In the genomic region with DNA sequence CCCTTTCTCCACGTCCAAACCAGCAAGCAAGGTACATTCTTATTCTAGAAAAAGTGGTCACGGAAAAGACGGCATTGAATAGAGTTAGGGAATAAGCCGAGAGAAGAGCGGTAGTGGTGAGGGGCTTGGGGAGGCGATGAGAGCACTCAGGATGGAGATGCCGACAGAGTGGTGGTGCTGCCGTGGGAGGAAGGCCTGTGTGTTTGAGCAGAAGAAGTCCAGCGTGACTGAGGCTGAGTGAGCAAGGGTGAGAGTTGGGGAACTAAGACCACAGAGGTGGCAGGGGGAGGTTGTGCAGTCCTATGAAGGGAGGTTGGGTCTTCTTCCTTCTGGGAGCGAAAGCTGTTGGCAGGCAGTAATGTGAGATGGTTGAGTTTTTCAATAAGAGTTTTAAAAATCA, we compare ENCODE assay signal across 18 cellular contexts.
DNase-seq lines count a peak whose midpoint lies in the region; ATAC-seq lines count a peak whose summit lies in the region.
"Had no signal": no experiment of that assay in that cellular context is flagged by ENCODE, and none has a peak within 500 bp of the region (broad histone marks: within the 10 kb centered on the region; RNA-seq: fewer than 3 reads in every experiment).

No MANE protein-coding gene starts in this region.

- no peak overlapping the region for H2BK120ac ChIP-seq in mesendoderm (ENCODE audit: low read depth, low read length)
- no peak overlapping the region for H2BK120ac ChIP-seq in neuronal stem cell (ENCODE audit: low read depth, low read length)

- H3K36me3 Mint-ChIP-seq in activated CD4-positive, alpha-beta memory T cell treated with anti-CD3 and anti-CD28 coated beads for 36 hours: no peaks in the 10 kb centered on the region
- no peaks in the 10 kb centered on the region for H3K36me3 Mint-ChIP-seq in activated CD8-positive, alpha-beta T cell treated with anti-CD3 and anti-CD28 coated beads, Interleukin-2, amount 10 ng/mL, durations not matched to agents 7 days and 5 days (ENCODE audit: low read depth)
- H3K36me3 Mint-ChIP-seq: CD8-positive, alpha-beta T cell had no signal

- H3K27me3 Mint-ChIP-seq in activated CD4-positive, alpha-beta memory T cell treated with anti-CD3 and anti-CD28 coated beads for 36 hours: peaks cover 1% of the 10 kb centered on the region
- no peaks in the 10 kb centered on the region for H3K27me3 Mint-ChIP-seq in activated CD8-positive, alpha-beta T cell treated with anti-CD3 and anti-CD28 coated beads, Interleukin-2, amount 10 ng/mL, durations not matched to agents 7 days and 5 days (ENCODE audit: low read depth)
- H3K27me3 Mint-ChIP-seq: CD4-positive, alpha-beta T cell had no signal

- H3K36me3 ChIP-seq in mesendoderm (ENCODE audit: control insufficient read depth, insufficient read depth, low read length) (no peaks in the 10 kb centered on the region), neuronal stem cell (replicated peaks in 1 of 2; ENCODE audit: control insufficient read depth in 2 of 2, insufficient read depth in 2 of 2, low read length in 2 of 2) (no peaks in the 10 kb centered on the region)
- H3K36me3 ChIP-seq: BLaER1 treated with 17β-estradiol and CSF1 and Interleukin-3, amounts not matched to agents 10 nM and 100 nM had no signal

- H3K27me3 ChIP-seq in mesendoderm (ENCODE audit: insufficient read depth, low read length, poor library complexity): no peaks in the 10 kb centered on the region
- no peaks in the 10 kb centered on the region for H3K27me3 ChIP-seq in neuronal stem cell (ENCODE audit: control insufficient read depth in 3 of 3, insufficient read depth in 3 of 3, low read depth in 1 of 3, low read length in 3 of 3)
- H3K27me3 ChIP-seq: BLaER1 treated with 17β-estradiol and CSF1 and Interleukin-3, amounts not matched to agents 10 nM and 100 nM had no signal

- no peak overlapping the region for H3K4ac ChIP-seq in mesendoderm (ENCODE audit: low read depth, low read length)
- no peak overlapping the region for H3K4ac ChIP-seq in neuronal stem cell (ENCODE audit: low read length)

- no peak overlapping the region for H4K91ac ChIP-seq in neuronal stem cell (ENCODE audit: low read depth, low read length, poor library complexity)

- no peak overlapping the region for H3K27ac Mint-ChIP-seq in activated CD4-positive, alpha-beta memory T cell treated with anti-CD3 and anti-CD28 coated beads for 36 hours
- no peak overlapping the region for H3K27ac Mint-ChIP-seq in activated CD8-positive, alpha-beta T cell treated with anti-CD3 and anti-CD28 coated beads, Interleukin-2, amount 10 ng/mL, durations not matched to agents 7 days and 5 days
- H3K27ac Mint-ChIP-seq: B cell; CD4-positive, alpha-beta T cell; CD8-positive, alpha-beta T cell had no signal

- H4K8ac ChIP-seq in mesendoderm (ENCODE audit: low read depth, low read length) (no peak overlapping the region), neuronal stem cell (ENCODE audit: low read depth, low read length) (no peak overlapping the region)

- no peaks in the 10 kb centered on the region for H3K79me2 ChIP-seq in mesendoderm (ENCODE audit: control insufficient read depth, insufficient read depth, low read length)

- no peak overlapping the region for H2AFZ ChIP-seq in neuronal stem cell (ENCODE audit: low read length)

- no peak overlapping the region for H2AK5ac ChIP-seq in mesendoderm (ENCODE audit: low read length)
- H2AK5ac ChIP-seq in neuronal stem cell (ENCODE audit: low read depth, low read length): no peak overlapping the region

- H3K4me1 Mint-ChIP-seq in activated CD4-positive, alpha-beta memory T cell treated with anti-CD3 and anti-CD28 coated beads for 36 hours (ENCODE audit: low read depth): no peaks in the 10 kb centered on the region
- no peaks in the 10 kb centered on the region for H3K4me1 Mint-ChIP-seq in activated CD8-positive, alpha-beta T cell treated with anti-CD3 and anti-CD28 coated beads, Interleukin-2, amount 10 ng/mL, durations not matched to agents 7 days and 5 days (ENCODE audit: low read depth)
- H3K4me1 Mint-ChIP-seq: B cell had no signal

- H3K14ac ChIP-seq in neuronal stem cell (ENCODE audit: low read length): no peak overlapping the region

- H3K4me2 ChIP-seq in mesendoderm (ENCODE audit: low read length) (no peak overlapping the region), neuronal stem cell (ENCODE audit: insufficient read depth, low read length, poor library complexity, severe bottlenecking) (no peak overlapping the region)
- H3K4me2 ChIP-seq: A549; BLaER1 treated with 17β-estradiol and CSF1 and Interleukin-3, amounts not matched to agents 10 nM and 100 nM had no signal

- H3K79me1 ChIP-seq in mesendoderm (ENCODE audit: low read length) (no peaks in the 10 kb centered on the region), neuronal stem cell (ENCODE audit: low read depth, low read length) (no peaks in the 10 kb centered on the region)

- H3K18ac ChIP-seq in mesendoderm (ENCODE audit: low read length): no peak overlapping the region
- H3K18ac ChIP-seq in neuronal stem cell (ENCODE audit: low read length): peak overlapping the region; percentile 80

- H3K9me3 Mint-ChIP-seq in activated CD4-positive, alpha-beta memory T cell treated with anti-CD3 and anti-CD28 coated beads for 36 hours: peaks cover 5% of the 10 kb centered on the region
- no peaks in the 10 kb centered on the region for H3K9me3 Mint-ChIP-seq in activated CD8-positive, alpha-beta T cell treated with anti-CD3 and anti-CD28 coated beads, Interleukin-2, amount 10 ng/mL, durations not matched to agents 7 days and 5 days (ENCODE audit: insufficient read depth)
- H3K9me3 Mint-ChIP-seq: CD8-positive, alpha-beta T cell had no signal

- no peak overlapping the region for H2BK5ac ChIP-seq in mesendoderm (ENCODE audit: low read length)
- H2BK5ac ChIP-seq in neuronal stem cell (ENCODE audit: low read length): no peak overlapping the region

- no CpG with 5 or more reads among the region's 10 CpGs for WGBS in mesendoderm (ENCODE audit: extremely low coverage, insufficient coverage, low lambda C conversion rate)
- no CpG with 5 or more reads among the region's 10 CpGs for WGBS in neuronal stem cell (ENCODE audit: extremely low coverage in 2 of 2, insufficient read length in 2 of 2, insufficient replicate concordance in 1 of 2), 2 donors

- H3K27ac ChIP-seq in mesendoderm (ENCODE audit: low read depth, low read length): no peak overlapping the region
- H3K27ac ChIP-seq in neuronal stem cell (replicated peaks; ENCODE audit: low read length): no peak overlapping the region
- H3K27ac ChIP-seq: 22Rv1; A549; BLaER1 treated with 17β-estradiol and CSF1 and Interleukin-3, amounts not matched to agents 10 nM and 100 nM; C4-2B had no signal

- H3K4me1 ChIP-seq in mesendoderm (ENCODE audit: control insufficient read depth, low read depth, low read length) (peaks cover 2% of the 10 kb centered on the region), neuronal stem cell (ENCODE audit: control insufficient read depth in 2 of 2, insufficient read depth in 1 of 2, low read depth in 1 of 2, low read length in 2 of 2) (peaks cover 0 to 5% of the 10 kb centered on the region in 2 donors)
- H3K4me1 ChIP-seq: A549; BLaER1 treated with 17β-estradiol and CSF1 and Interleukin-3, amounts not matched to agents 10 nM and 100 nM; Caco-2 had no signal

- H3K9ac ChIP-seq in mesendoderm (ENCODE audit: low read length) (no peak overlapping the region), neuronal stem cell (ENCODE audit: low read depth, low read length, poor library complexity) (no peak overlapping the region)
- H3K9ac ChIP-seq: BLaER1 treated with 17β-estradiol and CSF1 and Interleukin-3, amounts not matched to agents 10 nM and 100 nM had no signal

- no peak overlapping the region for H2BK12ac ChIP-seq in neuronal stem cell (ENCODE audit: low read length)

- no peak overlapping the region for H3K23ac ChIP-seq in mesendoderm (ENCODE audit: low read length)
- no peak overlapping the region for H3K23ac ChIP-seq in neuronal stem cell (ENCODE audit: low read depth, low read length, poor library complexity)

- H3K9me3 ChIP-seq in neuronal stem cell (replicated peaks in 1 of 2; ENCODE audit: control insufficient read depth in 2 of 2, insufficient read depth in 1 of 2, low read depth in 1 of 2, low read length in 2 of 2): no peaks in the 10 kb centered on the region
- H3K9me3 ChIP-seq: A549, Caco-2 had no signal

- DNase-seq in Right ventricle myocardium inferior (ENCODE audit: missing footprints) (peak; percentile 60), left cardiac atrium (no peak), mesendoderm (no peak), neuronal stem cell (ENCODE audit: low spot score) (no peak)
- no peak for DNase-seq in activated CD4-positive, alpha-beta memory T cell treated with anti-CD3 and anti-CD28 coated beads for 36 hours
- DNase-seq in activated CD8-positive, alpha-beta T cell treated with anti-CD3 and anti-CD28 coated beads, Interleukin-2, amount 10 ng/mL, durations not matched to agents 7 days and 5 days: no peak
- DNase-seq: AML-193; Caco-2; Calu3; CD4-positive, alpha-beta T cell; CD8-positive, alpha-beta T cell; DMS79 treated with DMSO at 0.1 percent for 48 hours; GF-D8 had no signal

- CTCF ChIA-PET in activated CD4-positive, alpha-beta memory T cell treated with anti-CD3 and anti-CD28 coated beads for 36 hours (lab: Charles Lee): no interaction called here
- CTCF ChIA-PET in activated CD8-positive, alpha-beta T cell treated with anti-CD3 and anti-CD28 coated beads, Interleukin-2, amount 10 ng/mL, durations not matched to agents 7 days and 5 days (lab: Charles Lee): no interaction called here

- intact Hi-C loops in Right ventricle myocardium inferior (cut with DNase I) (no loop called here), left cardiac atrium (cut with DNase I) (no loop called here)
- intact Hi-C loops in activated CD4-positive, alpha-beta memory T cell treated with anti-CD3 and anti-CD28 coated beads for 36 hours (cut with micrococcal nuclease): no loop called here

- H3K4me3 ChIP-seq in mesendoderm (ENCODE audit: low read length) (no peak overlapping the region), neuronal stem cell (ENCODE audit: low read length in 2 of 2) (no peak overlapping the region)
- H3K4me3 ChIP-seq: A549; BLaER1 treated with 17β-estradiol and CSF1 and Interleukin-3, amounts not matched to agents 10 nM and 100 nM had no signal

- H2BK15ac ChIP-seq in mesendoderm (replicated peaks; ENCODE audit: low read depth) (no peak overlapping the region), neuronal stem cell (ENCODE audit: low read length) (peak overlapping the region; percentile 45)

- no peak overlapping the region for H3K4me3 Mint-ChIP-seq in activated CD4-positive, alpha-beta memory T cell treated with anti-CD3 and anti-CD28 coated beads for 36 hours
- H3K4me3 Mint-ChIP-seq in activated CD8-positive, alpha-beta T cell treated with anti-CD3 and anti-CD28 coated beads, Interleukin-2, amount 10 ng/mL, durations not matched to agents 7 days and 5 days: no peak overlapping the region
- H3K4me3 Mint-ChIP-seq: B cell; CD4-positive, alpha-beta T cell; CD8-positive, alpha-beta T cell had no signal

- ATAC-seq in Right ventricle myocardium inferior (no peak), left cardiac atrium (no peak)
- ATAC-seq in activated CD8-positive, alpha-beta T cell treated with anti-CD3 and anti-CD28 coated beads, Interleukin-2, amount 10 ng/mL, durations not matched to agents 7 days and 5 days: no peak
- ATAC-seq: A549; CD8-positive, alpha-beta T cell had no signal

- peak overlapping the region; percentile 62 for H3K56ac ChIP-seq in mesendoderm (ENCODE audit: low read length)

- no peak overlapping the region for H4K5ac ChIP-seq in mesendoderm (ENCODE audit: low read length)

- POLR2A ChIA-PET in activated CD4-positive, alpha-beta memory T cell treated with anti-CD3 and anti-CD28 coated beads for 36 hours (lab: Charles Lee): no interaction called here
- POLR2A ChIA-PET in activated CD8-positive, alpha-beta T cell treated with anti-CD3 and anti-CD28 coated beads, Interleukin-2, amount 10 ng/mL, durations not matched to agents 7 days and 5 days (lab: Charles Lee): no interaction called here
